17 cellular contexts compared by ENCODE assay signal in the genomic region with DNA sequence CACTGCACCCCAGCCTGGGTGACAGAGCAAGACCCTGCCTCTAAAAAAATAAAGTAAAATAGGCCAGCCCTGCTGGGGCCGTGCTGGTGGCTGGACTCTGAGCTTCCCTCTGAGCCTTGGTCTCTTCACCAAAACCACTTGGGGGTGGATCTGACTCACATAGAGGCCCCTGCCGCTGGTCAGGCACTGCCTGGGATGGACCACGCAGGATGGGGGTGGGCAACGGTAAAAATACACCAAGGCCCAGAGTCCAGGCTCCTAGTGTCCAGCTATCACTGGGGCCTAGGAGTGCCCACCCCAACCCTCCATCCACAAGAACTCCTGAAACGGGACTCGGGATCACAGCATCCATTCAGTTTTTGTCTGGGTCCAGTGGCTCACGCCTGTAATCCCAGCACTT. TPM values are rescaled to one million over a fixed set of nuclear protein-coding genes. Genes with fewer than 3 reads are reported as not detected.
DNase-seq lines count a peak whose midpoint lies in the region; TF ChIP-seq lines count a peak whose summit lies in the region.
"Had no signal": no experiment of that assay in that cellular context is flagged by ENCODE, and none has a peak within 500 bp of the region (broad histone marks: within the 10 kb centered on the region; RNA-seq: fewer than 3 reads in every experiment).

No MANE protein-coding gene starts in this region.

- in situ Hi-C loops in transverse colon (cut with MboI; ENCODE audit: low pct_ligation_motif_present in 1 of 4, low pct_unique_long_range_greater_than_20kb in 1 of 4, low sequenced_read_pairs in 3 of 4) = loop anchor here in 2 of 4 donors (25.0 kb wide), 2 partner anchors 265 to 290 kb away; no protein-coding TSS in a partner anchor

- no peak overlapping the region for H4K91ac ChIP-seq in H9 (ENCODE audit: insufficient read length, low read depth, low read length)

- H3K36me3 ChIP-seq in colonic mucosa (no peaks in the 10 kb centered on the region), rectal smooth muscle tissue (ENCODE audit: control insufficient read depth, insufficient read depth, low read length) (no peaks in the 10 kb centered on the region), transverse colon (no peaks in the 10 kb centered on the region)
- H3K36me3 ChIP-seq: ovary had no signal

- H3K9ac ChIP-seq in colonic mucosa (ENCODE audit: low read depth in 2 of 2, low read length in 2 of 2) (peak overlapping the region in 1 of 2 donors; percentile 19), rectal smooth muscle tissue (ENCODE audit: low read length) (no peak overlapping the region), H9 (ENCODE audit: extremely low read depth, insufficient read length, low read length) (no peak overlapping the region)

- H3K27me3 Mint-ChIP-seq in H9 (ENCODE audit: low read depth) = peaks cover 26% of the 10 kb centered on the region

- H3K4me3 ChIP-seq in colonic mucosa = no peak overlapping the region
- H3K4me3 ChIP-seq in rectal smooth muscle tissue (ENCODE audit: low read length) = no peak overlapping the region
- H3K4me3 ChIP-seq in transverse colon = no peak overlapping the region
- H3K4me3 ChIP-seq: ovary had no signal

- H3K36me3 Mint-ChIP-seq in H9 (ENCODE audit: insufficient read depth in 1 of 3, low read depth in 3 of 3) = no peaks in the 10 kb centered on the region
- H3K36me3 Mint-ChIP-seq: activated naive CD4-positive, alpha-beta T cell treated with anti-CD3 and anti-CD28 coated beads, Interleukin-2, amount 50 U/mL, for 72 hours; T-cell had no signal

- no peak overlapping the region for H2BK5ac ChIP-seq in H9 (ENCODE audit: insufficient read length, low read length)

- H3K79me2 ChIP-seq in H9 (ENCODE audit: insufficient read depth, low read length) = no peaks in the 10 kb centered on the region

- no peaks in the 10 kb centered on the region for H3K9me3 ChIP-seq in colonic mucosa
- no peaks in the 10 kb centered on the region for H3K9me3 ChIP-seq in transverse colon
- no peaks in the 10 kb centered on the region for H3K9me3 ChIP-seq in H9 (ENCODE audit: control insufficient read depth, low read depth, low read length)
- H3K9me3 ChIP-seq: ovary had no signal

- no peak overlapping the region for H3K18ac ChIP-seq in H9 (ENCODE audit: insufficient read length, low read depth, low read length)

- H3K23me2 ChIP-seq in H9 (ENCODE audit: insufficient read length, low read depth, low read length, poor library complexity, severe bottlenecking) = peaks cover 14% of the 10 kb centered on the region

- H3K4ac ChIP-seq in H9 (ENCODE audit: low read depth, low read length) = no peak overlapping the region

- H2BK120ac ChIP-seq in H9 (ENCODE audit: low read depth, low read length, poor library complexity, severe bottlenecking) = no peak overlapping the region

- TF ChIP-seq CTCF in colonic mucosa (IDR thresholded peaks at IDR 0.05) (no peak), transverse colon (IDR thresholded peaks at IDR 0.05) (no peak), H9 (conservative IDR thresholded peaks at IDR 0.05) (no peak)

- no peaks in the 10 kb centered on the region for H4K20me1 ChIP-seq in H9 (ENCODE audit: control insufficient read depth, insufficient read depth, insufficient read length)

- no peak for TF ChIP-seq EP300 in transverse colon (IDR thresholded peaks at IDR 0.05; ENCODE audit: low read depth)

- no peak overlapping the region for H3K4me2 ChIP-seq in H9 (ENCODE audit: insufficient read depth, insufficient read length, low read length)

- no peak overlapping the region for H3T11ph ChIP-seq in H9 (ENCODE audit: low read length)

- no peak overlapping the region for H2BK12ac ChIP-seq in H9 (ENCODE audit: insufficient read length, low read depth, low read length)

- H3K56ac ChIP-seq in H9 (ENCODE audit: insufficient read length, low read depth, low read length) = no peak overlapping the region

- H3K27ac ChIP-seq in colonic mucosa (peak overlapping the region; percentile 32), rectal smooth muscle tissue (ENCODE audit: low read depth, low read length) (peak overlapping the region; percentile 76), transverse colon (peak overlapping the region; percentile 69 to 86 (median 76)), H9 (ENCODE audit: insufficient read length, low read depth, low read length) (no peak overlapping the region)
- H3K27ac ChIP-seq: ovary had no signal

- H3K23ac ChIP-seq in H9 (ENCODE audit: insufficient read length, low read depth, low read length) = no peak overlapping the region

- no peak overlapping the region for H3K27ac Mint-ChIP-seq in H9
- H3K27ac Mint-ChIP-seq: activated naive CD4-positive, alpha-beta T cell treated with anti-CD3 and anti-CD28 coated beads, Interleukin-2, amount 50 U/mL, for 72 hours had no signal

- peaks cover 12 to 18% of the 10 kb centered on the region in 2 experiments for H3K4me1 Mint-ChIP-seq in H9

- H3K27me3 ChIP-seq in colonic mucosa (no peaks in the 10 kb centered on the region), rectal smooth muscle tissue (ENCODE audit: control insufficient read depth, insufficient read depth, low read length) (no peaks in the 10 kb centered on the region), transverse colon (peaks cover 5% of the 10 kb centered on the region), H9 (ENCODE audit: insufficient read depth, low read length) (no peaks in the 10 kb centered on the region)
- H3K27me3 ChIP-seq: ovary had no signal

- H3K9me3 Mint-ChIP-seq in H9 = no peaks in the 10 kb centered on the region
- H3K9me3 Mint-ChIP-seq: activated naive CD4-positive, alpha-beta T cell treated with anti-CD3 and anti-CD28 coated beads, Interleukin-2, amount 50 U/mL, for 72 hours; activated T-cell treated with anti-CD3 and anti-CD28 coated beads, Interleukin-2, amount 50 U/mL, for 4 hours; stimulated activated naive CD8-positive, alpha-beta T cell treated with anti-CD3 and anti-CD28 coated beads, Interleukin-15, amount 100 ng/mL, for 72 hours; T-cell had no signal

- H2BK15ac ChIP-seq in H9 (ENCODE audit: low read depth, low read length) = no peak overlapping the region

- H3K79me1 ChIP-seq in H9 (ENCODE audit: insufficient read depth, low read depth, low read length, poor library complexity, severe bottlenecking) = no peaks in the 10 kb centered on the region

- H2BK20ac ChIP-seq in H9 (ENCODE audit: low read depth, low read length, poor library complexity, severe bottlenecking) = no peak overlapping the region

- no peak overlapping the region for H4K5ac ChIP-seq in H9 (ENCODE audit: insufficient read length, low read depth, low read length)

- no peak overlapping the region for H3K4me3 Mint-ChIP-seq in H9
- H3K4me3 Mint-ChIP-seq: activated T-cell treated with anti-CD3 and anti-CD28 coated beads, Interleukin-2, amount 50 U/mL, for 4 hours; stimulated activated naive CD8-positive, alpha-beta T cell treated with anti-CD3 and anti-CD28 coated beads, Interleukin-15, amount 100 ng/mL, for 72 hours; T-cell had no signal

- intact Hi-C loops in colonic mucosa (cut with DNase I) (no loop called here), transverse colon (cut with DNase I; ENCODE audit: low total_unique reads) (loop anchor here (2.0 kb wide), 1 partner anchor 272 kb away; no protein-coding TSS in a partner anchor)

- no peak overlapping the region for H4K8ac ChIP-seq in H9 (replicated peaks; ENCODE audit: insufficient read length, low read depth, low read length)

- no peak overlapping the region for H2AFZ ChIP-seq in H9 (ENCODE audit: low read length)

- H3K14ac ChIP-seq in H9 (ENCODE audit: insufficient read depth, low read length) = no peak overlapping the region

- WGBS in transverse colon (ENCODE audit: low coverage in 1 of 2), 2 donors = 89% methylated on average over 7 of the region's 7 CpGs; no CpG with 5 or more reads in 1 of the 2 donors
- no CpG with 5 or more reads among the region's 7 CpGs for WGBS in H9 (ENCODE audit: extremely low coverage, insufficient read length, low lambda C conversion rate)

- H3K4me1 ChIP-seq in colonic mucosa (peaks cover 18% of the 10 kb centered on the region), rectal smooth muscle tissue (ENCODE audit: control insufficient read depth, insufficient read depth, low read length) (peaks cover 9% of the 10 kb centered on the region), transverse colon (peaks cover 22 to 52% (median 33%) of the 10 kb centered on the region in 4 donors), H9 (ENCODE audit: insufficient read depth, low read length) (no peaks in the 10 kb centered on the region; the same call in 1 of the 2 replicates)

- no peak overlapping the region for H2AK5ac ChIP-seq in H9 (ENCODE audit: insufficient read length, low read length)

- DNase-seq in colonic mucosa (no peak), islet precursor cell (peak; percentile 37), transverse colon (no peak), SIG-M5 treated with dmso at 0.1 percent for 504 hours (lab: John Stamatoyannopoulos, UW; ENCODE audit: unreplicated experiment) (no peak), H9 (no peak), NCI-H2029 treated with DMSO at 0.1 percent for 48 hours (lab: John Stamatoyannopoulos, UW) (no peak)
- DNase-seq: activated CD4-positive, alpha-beta T cell treated with anti-CD3 and anti-CD28 coated beads, Interleukin-2, amount 50 U/mL, for 4 hours; activated T-cell treated with anti-CD3 and anti-CD28 coated beads, Interleukin-2, amount 50 U/mL, for 4 hours; effector memory CD4-positive, alpha-beta T cell; kidney glomerular epithelial cell; NCI-H1694 treated with DMSO at 0.1 percent for 48 hours; NCI-H510A; stimulated activated naive CD8-positive, alpha-beta T cell treated with anti-CD3 and anti-CD28 coated beads, Interleukin-15, amount 100 ng/mL, for 72 hours; T-cell had no signal

- TF ChIP-seq POLR2A in transverse colon (IDR thresholded peaks at IDR 0.05) = no peak

RNA-seq across cellular contexts. Expression of gene UPK3A, which starts 12.3 kb away (rescaled TPM):
- total RNA-seq in colonic mucosa (1 to 10 TPM in 1 of 2 donors, under 1 TPM in 1; 0.32 to 3.6 TPM), transverse colon (under 1 TPM in 1 of 4 donors, not detected in 3; 0.79 TPM), H9 (2021) (not detected in 2 replicates)
- total RNA-seq: activated naive CD4-positive, alpha-beta T cell treated with anti-CD3 and anti-CD28 coated beads, Interleukin-2, amount 50 U/mL, for 72 hours; activated T-cell treated with anti-CD3 and anti-CD28 coated beads, Interleukin-2, amount 50 U/mL, for 4 hours; ovary; T-cell had no signal

RNA-seq across cellular contexts. Expression of gene KIAA0930, which starts 31.8 kb away (rescaled TPM):
- 10 to 100 TPM; 38.5 to 44.8 TPM for total RNA-seq in colonic mucosa
- total RNA-seq in transverse colon = 10 to 100 TPM; 18.0 to 51.2 (median 25.1) TPM
- 45.3 and 46.2 TPM in 2 replicates for total RNA-seq in H9 (2021)

RNA-seq across cellular contexts. Expression of gene FAM118A, which starts 37.2 kb away (rescaled TPM):
- total RNA-seq in colonic mucosa (10 to 100 TPM; 36.1 to 75.3 TPM), transverse colon (100 to 1,000 TPM in 2 of 4 donors, 10 to 100 TPM in 2; 46.0 to 424 (median 210) TPM), H9 (2021) (34.3 and 37.9 TPM in 2 replicates)
